In genomic region chr2:37414470-37414949, GRCh38 we compare ENCODE assay signal across 8 cellular contexts.
DNase-seq lines count a peak whose midpoint lies in the region; ATAC-seq and TF ChIP-seq lines count a peak whose summit lies in the region.

No MANE protein-coding gene starts in this region.

- intact Hi-C loops in right cardiac atrium (cut with DNase I) = loop anchor here in 3 of 4 donors (2.0 to 10.0 kb wide), 5 partner anchors 120 to 463 kb away; no protein-coding TSS in a partner anchor
- intact Hi-C loops in sigmoid colon (cut with DNase I) = loop anchor here (1.0 to 10.0 kb wide), 4 partner anchors 90 to 462 kb away; partner anchors contain the start of gene CDC42EP3

- WGBS in right cardiac atrium = 17% methylated on average over 8 of the region's 8 CpGs
- 30% methylated on average over 8 of the region's 8 CpGs for WGBS in sigmoid colon, 2 donors

- peak; percentile 53 for DNase-seq in HFF-Myc (ENCODE audit: extremely low read depth, low read depth)
- DNase-seq in NCI-H446 (lab: John Stamatoyannopoulos, UW) = peak; percentile 37 to 77
- DNase-seq in amniotic epithelial cell (ENCODE audit: low read depth) = peak; percentile 79
- no peak for DNase-seq in right cardiac atrium
- peak; percentile 74 for DNase-seq in sigmoid colon
- no peak for DNase-seq in GM19240 (ENCODE audit: insufficient read length, low spot score)

- H3K36me3 ChIP-seq in DOHH2 (ENCODE audit: control insufficient read depth, low read length) (no peaks in the 10 kb centered on the region), sigmoid colon (no peaks in the 10 kb centered on the region)

- TF ChIP-seq CTCF in DOHH2 (IDR thresholded peaks at IDR 0.05; ENCODE audit: low read depth, low read length, poor library complexity, severe bottlenecking) = peak; percentile 61
- peak; percentile 81 for TF ChIP-seq CTCF in HFF-Myc (IDR thresholded peaks at IDR 0.05; ENCODE audit: low read depth, low read length, missing control alignments)
- TF ChIP-seq CTCF in sigmoid colon (IDR thresholded peaks at IDR 0.05) = peak; percentile 80 to 98 (median 96)

- no peak overlapping the region for H3K4me2 ChIP-seq in DOHH2 (ENCODE audit: low read length)

- no peaks in the 10 kb centered on the region for H4K20me1 ChIP-seq in DOHH2 (ENCODE audit: control insufficient read depth, insufficient read depth, low read depth, low read length)

- no peak for TF ChIP-seq EP300 in sigmoid colon (IDR thresholded peaks at IDR 0.05)

- H3K4me3 ChIP-seq in DOHH2 (ENCODE audit: low read length) = no peak overlapping the region
- H3K4me3 ChIP-seq in HFF-Myc (replicated peaks; ENCODE audit: low read depth, low read length) = no peak overlapping the region
- no peak overlapping the region for H3K4me3 ChIP-seq in right cardiac atrium (ENCODE audit: low read length)
- no peak overlapping the region for H3K4me3 ChIP-seq in sigmoid colon

- no peak for TF ChIP-seq POLR2A in sigmoid colon (IDR thresholded peaks at IDR 0.05)

- no peaks in the 10 kb centered on the region for H3K9me2 ChIP-seq in DOHH2 (replicated peaks; ENCODE audit: control insufficient read depth, low read length)

- no peaks in the 10 kb centered on the region for H3F3A ChIP-seq in DOHH2 (ENCODE audit: control insufficient read depth, insufficient read depth)

- no peak overlapping the region for H3K27ac ChIP-seq in DOHH2 (ENCODE audit: low read depth, low read length)
- no peak overlapping the region for H3K27ac ChIP-seq in right cardiac atrium (ENCODE audit: low read length)
- H3K27ac ChIP-seq in sigmoid colon = peak overlapping the region; percentile 48 to 76 (median 62)

- ATAC-seq in right cardiac atrium (peak; percentile 75 to 85), GM19328 (IDR thresholded peaks at IDR 0.05; ENCODE audit: unreplicated experiment) (no peak)

- H3K9me3 ChIP-seq in DOHH2 (ENCODE audit: control insufficient read depth, insufficient read depth, low read length) (no peaks in the 10 kb centered on the region), right cardiac atrium (ENCODE audit: control insufficient read depth, low read length) (no peaks in the 10 kb centered on the region), sigmoid colon (no peaks in the 10 kb centered on the region)

- no peaks in the 10 kb centered on the region for H3K4me1 ChIP-seq in DOHH2 (ENCODE audit: control insufficient read depth, low read length)
- H3K4me1 ChIP-seq in right cardiac atrium (ENCODE audit: control insufficient read depth, insufficient read depth, low read length) = peaks cover 2% of the 10 kb centered on the region
- peaks cover 0 to 28% (median 22%) of the 10 kb centered on the region in 4 donors for H3K4me1 ChIP-seq in sigmoid colon

- H3K79me2 ChIP-seq in DOHH2 (ENCODE audit: control insufficient read depth, low read length) = no peaks in the 10 kb centered on the region

- H3K27me3 ChIP-seq in DOHH2 (ENCODE audit: control insufficient read depth, low read length) (peaks cover 24% of the 10 kb centered on the region), right cardiac atrium (ENCODE audit: control insufficient read depth, insufficient read depth) (no peaks in the 10 kb centered on the region), sigmoid colon (no peaks in the 10 kb centered on the region)

Comparison
In these comparisons a context has a peak if more than half of its experiments do, and no peak if none do; other contexts are left out.
1. H3K27ac ChIP-seq: peak in sigmoid colon (4 of 4); none in DOHH2 (single experiment) and right cardiac atrium (single experiment).
2. DNase-seq: peak in HFF-Myc (single experiment), NCI-H446 (2 of 2), amniotic epithelial cell (single experiment) and sigmoid colon (single experiment); none in right cardiac atrium (0 of 3) and GM19240 (single experiment).
3. Peak in every context shown above with its lines, with median percentiles within 50 percentile points of each other: CTCF ChIP-seq.